ENCODE assay signal across 23 cellular contexts in the genomic region with DNA sequence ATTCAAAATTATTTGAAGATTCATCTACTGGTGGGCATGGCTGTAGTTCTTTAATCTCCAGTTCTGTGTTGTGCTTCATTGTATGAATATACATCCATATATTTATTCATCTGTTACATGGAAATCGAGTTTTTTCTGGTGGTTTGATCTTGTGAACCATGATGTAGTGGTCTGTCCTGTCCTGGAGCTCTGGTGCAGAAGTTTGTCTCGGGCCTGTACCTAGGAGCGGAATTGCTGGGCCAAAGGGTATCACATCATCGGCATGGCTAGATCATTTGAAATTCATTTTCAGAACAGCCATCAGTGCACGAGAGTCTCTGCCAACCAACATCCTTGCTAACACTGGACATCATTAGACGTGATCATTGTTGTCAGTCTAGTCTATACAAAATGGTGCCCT.
DNase-seq lines count a peak whose midpoint lies in the region; TF ChIP-seq lines count a peak whose summit lies in the region.
"Had no signal": no experiment of that assay in that cellular context is flagged by ENCODE, and none has a peak within 500 bp of the region (broad histone marks: within the 10 kb centered on the region; RNA-seq: fewer than 3 reads in every experiment).

No MANE protein-coding gene starts in this region.

- H3K4me2 ChIP-seq in osteoblast (ENCODE audit: insufficient read depth, low read length): no peak overlapping the region
- H3K4me2 ChIP-seq: A549; BLaER1 treated with 17β-estradiol and CSF1 and Interleukin-3, amounts not matched to agents 10 nM and 100 nM had no signal

- no peaks in the 10 kb centered on the region for H4K20me1 ChIP-seq in osteoblast (ENCODE audit: insufficient read depth, low read length)
- H4K20me1 ChIP-seq: BLaER1 treated with 17β-estradiol and CSF1 and Interleukin-3, amounts not matched to agents 10 nM and 100 nM had no signal

- peaks cover 0 to 14% (median 0%) of the 10 kb centered on the region in 4 donors for H3K27me3 ChIP-seq in esophagus muscularis mucosa
- H3K27me3 ChIP-seq in osteoblast (ENCODE audit: insufficient read depth, low read length): peaks cover 5% of the 10 kb centered on the region
- no peaks in the 10 kb centered on the region for H3K27me3 ChIP-seq in stomach
- H3K27me3 ChIP-seq: BE2C; BLaER1 treated with 17β-estradiol and CSF1 and Interleukin-3, amounts not matched to agents 10 nM and 100 nM had no signal

- H3K27ac ChIP-seq in HEK293 (ENCODE audit: extremely low read depth, low read depth, low read length) (no peak overlapping the region), esophagus muscularis mucosa (replicated peaks in 1 of 4) (no peak overlapping the region), osteoblast (ENCODE audit: low read depth, low read length) (no peak overlapping the region), stomach (no peak overlapping the region), substantia nigra (ENCODE audit: low read depth, low read length, poor library complexity, severe bottlenecking) (no peak overlapping the region)
- H3K27ac ChIP-seq: A549; BLaER1 treated with 17β-estradiol and CSF1 and Interleukin-3, amounts not matched to agents 10 nM and 100 nM; GM23248 had no signal

- no peaks in the 10 kb centered on the region for H3K79me2 ChIP-seq in osteoblast (ENCODE audit: insufficient read depth, low read length)

- in situ Hi-C loops in KBM-7 (cut with MboI; ENCODE audit: low pct_unique_long_range_greater_than_20kb, low sequenced_read_pairs): no loop called here

- TF ChIP-seq POLR2A in esophagus muscularis mucosa (IDR thresholded peaks at IDR 0.05; ENCODE audit: low read depth): no peak
- no peak for TF ChIP-seq POLR2A in stomach (IDR thresholded peaks at IDR 0.05)

- H3K4me3 ChIP-seq in HEK293 (ENCODE audit: low read depth, low read length) (no peak overlapping the region), esophagus muscularis mucosa (no peak overlapping the region), osteoblast (ENCODE audit: insufficient read depth, low read length) (no peak overlapping the region), stomach (no peak overlapping the region)
- H3K4me3 ChIP-seq: A549; BLaER1 treated with 17β-estradiol and CSF1 and Interleukin-3, amounts not matched to agents 10 nM and 100 nM; GM12878; GM23248 had no signal

- H3K4me1 ChIP-seq in HEK293 (ENCODE audit: control insufficient read depth, insufficient read depth, low read length) (no peaks in the 10 kb centered on the region), esophagus muscularis mucosa (no peaks in the 10 kb centered on the region), osteoblast (ENCODE audit: insufficient read depth, low read length) (no peaks in the 10 kb centered on the region), stomach (no peaks in the 10 kb centered on the region)
- H3K4me1 ChIP-seq: A549; BE2C; BLaER1 treated with 17β-estradiol and CSF1 and Interleukin-3, amounts not matched to agents 10 nM and 100 nM had no signal

- 88% methylated on average over 6 of the region's 6 CpGs for WGBS in esophagus muscularis mucosa
- WGBS in stomach, 5 donors: 76 to 86% (median 79%) methylated on average over 6 of the region's 6 CpGs

- CTCF ChIA-PET in HEK293 (lab: Yijun Ruan, JAX): interaction anchor here (1.8 kb wide), 1 partner anchor 17 kb away, joined by 4 read pairs; no protein-coding TSS in a partner anchor

- intact Hi-C loops in esophagus muscularis mucosa (cut with DNase I): no loop called here
- intact Hi-C loops in stomach (cut with DNase I; ENCODE audit: low total_unique reads): no loop called here

- H2AFZ ChIP-seq in osteoblast (ENCODE audit: low read length): no peak overlapping the region
- H2AFZ ChIP-seq: GM23248 had no signal

- H3K36me3 ChIP-seq in HEK293 (ENCODE audit: control insufficient read depth in 2 of 2, insufficient read depth in 1 of 2, low read length in 2 of 2) (no peaks in the 10 kb centered on the region), esophagus muscularis mucosa (no peaks in the 10 kb centered on the region), osteoblast (ENCODE audit: insufficient read depth, low read length) (no peaks in the 10 kb centered on the region), stomach (no peaks in the 10 kb centered on the region)
- H3K36me3 ChIP-seq: BE2C; BLaER1 treated with 17β-estradiol and CSF1 and Interleukin-3, amounts not matched to agents 10 nM and 100 nM had no signal

- POLR2A ChIA-PET in HEK293 (lab: Yijun Ruan, JAX): no interaction called here

- TF ChIP-seq CTCF in HEK293 (tag by site-specific recombination; IDR thresholded peaks at IDR 0.05) (no peak), esophagus muscularis mucosa (IDR thresholded peaks at IDR 0.05) (no peak), osteoblast (IDR thresholded peaks at IDR 0.05; ENCODE audit: extremely low read depth, low read depth, low read length) (no peak), stomach (IDR thresholded peaks at IDR 0.05) (no peak)

- TF ChIP-seq EP300 in esophagus muscularis mucosa (IDR thresholded peaks at IDR 0.05) (no peak), stomach (IDR thresholded peaks at IDR 0.05) (no peak)

- H3K9me3 ChIP-seq in HEK293 (ENCODE audit: control insufficient read depth, insufficient read depth, low read depth, low read length): no peaks in the 10 kb centered on the region
- H3K9me3 ChIP-seq in esophagus muscularis mucosa: peaks cover 0 to 13% (median 9%) of the 10 kb centered on the region in 4 donors
- peaks cover 3% of the 10 kb centered on the region for H3K9me3 ChIP-seq in osteoblast (ENCODE audit: low read depth, low read length)
- peaks cover 0 to 28% (median 17%) of the 10 kb centered on the region in 4 donors for H3K9me3 ChIP-seq in stomach
- H3K9me3 ChIP-seq: BE2C had no signal

- DNase-seq in esophagus muscularis mucosa (ENCODE audit: extremely low spot score) (peak; percentile 12), osteoblast (ENCODE audit: insufficient read length, low spot score, missing footprints) (peak; percentile 50), stomach (peak; percentile 9), KG1 (lab: John Stamatoyannopoulos, UW) (no peak), KBM-7 (no peak), substantia nigra (lab: John Stamatoyannopoulos, UW) (no peak)
- DNase-seq: 8988T; ACHN; AML-193; BE2C; CD4-positive, alpha-beta T cell; CD8-positive, alpha-beta memory T cell; DMS 273 treated with DMSO at 0.1 percent for 48 hours; DMS79; EL; GDM1; GM23248; H7; HCEC 1CT had no signal

TF ChIP-seq in HEK293, 187 proteins besides CTCF, POLR2A, EP300 and RAD21:
- TF ChIP-seq ZNF140 (tag by site-specific recombination; IDR thresholded peaks at IDR 0.05) (peak; percentile 83), ZNF560 (tag by site-specific recombination; IDR thresholded peaks at IDR 0.05; ENCODE audit: borderline replicate concordance) (no peak)

Comparison
In these comparisons a context has a peak if more than half of its experiments do, and no peak if none do; other contexts are left out.
1. DNase-seq: peak in esophagus muscularis mucosa (single experiment), osteoblast (single experiment) and stomach (single experiment); none in KG1 (single experiment), KBM-7 (single experiment) and substantia nigra (0 of 49).